ENCODE assay signal across 26 cellular contexts in the genomic region with DNA sequence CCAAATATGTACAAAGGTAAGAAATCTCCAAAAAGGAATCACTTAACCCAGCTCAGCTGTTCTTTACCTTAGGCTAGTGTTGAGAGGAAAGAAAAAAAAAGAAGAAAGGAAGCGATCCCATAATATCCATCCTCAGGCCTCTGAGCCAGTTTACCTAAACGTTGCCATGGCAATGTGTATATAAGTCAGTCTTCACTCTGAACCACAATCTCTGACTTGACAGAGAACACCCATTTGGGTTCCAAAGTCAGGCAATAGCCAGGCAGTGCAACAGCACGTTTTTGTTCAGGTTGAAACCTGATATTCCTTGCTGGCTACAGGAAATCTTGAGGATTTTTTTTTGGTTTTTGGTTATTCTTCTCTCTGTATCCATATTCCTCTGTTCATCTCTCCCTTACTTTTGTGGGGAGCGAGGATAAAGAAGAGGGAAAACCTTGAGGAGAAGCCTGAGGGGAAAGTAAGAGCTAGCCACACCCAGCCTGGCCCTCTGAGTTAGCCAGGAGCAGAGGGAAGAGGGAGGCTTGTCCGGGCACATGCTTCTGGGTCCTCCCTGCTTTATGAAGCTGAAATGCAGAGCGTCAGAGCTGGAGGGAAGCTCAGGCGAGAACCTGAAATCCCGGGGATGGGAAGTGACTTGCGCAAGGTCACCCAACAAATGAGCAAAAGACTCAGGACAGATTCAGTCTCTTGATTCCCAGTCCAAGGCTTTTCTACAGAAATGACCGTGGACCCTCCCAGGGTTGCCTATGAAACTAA.
DNase-seq lines count a peak whose midpoint lies in the region; ATAC-seq and TF ChIP-seq lines count a peak whose summit lies in the region.
"Had no signal": no experiment of that assay in that cellular context is flagged by ENCODE, and none has a peak within 500 bp of the region (broad histone marks: within the 10 kb centered on the region; RNA-seq: fewer than 3 reads in every experiment).

No MANE protein-coding gene starts in this region.

- H3K4me2 ChIP-seq in IMR-90 (ENCODE audit: low read depth, low read length) = no peak overlapping the region
- H3K4me2 ChIP-seq in neural cell (ENCODE audit: low read length) = no peak overlapping the region

- no peak overlapping the region for H2BK20ac ChIP-seq in IMR-90 (ENCODE audit: low read depth, low read length)

- H3K79me1 ChIP-seq in IMR-90 (ENCODE audit: low read depth in 1 of 2, low read length in 2 of 2) = no peaks in the 10 kb centered on the region

- no peak overlapping the region for H4K91ac ChIP-seq in IMR-90 (ENCODE audit: insufficient read depth, low read depth, low read length)

- H2AFZ ChIP-seq in IMR-90 (replicated peaks; ENCODE audit: low read length, poor library complexity) (no peak overlapping the region), neural cell (ENCODE audit: low read depth, low read length) (peak overlapping the region; percentile 15)

- H2BK5ac ChIP-seq in IMR-90 (ENCODE audit: low read depth, low read length, poor library complexity, severe bottlenecking) = no peak overlapping the region

- TF ChIP-seq RAD21 in IMR-90 (IDR thresholded peaks at IDR 0.05; ENCODE audit: low read length) (no peak), neural cell (conservative IDR thresholded peaks at IDR 0.05) (no peak)

- peaks cover under 1% of the 10 kb centered on the region for H3K27me3 ChIP-seq in IMR-90 (ENCODE audit: control insufficient read depth, insufficient read depth, low read length)
- no peaks in the 10 kb centered on the region for H3K27me3 ChIP-seq in neural cell (ENCODE audit: insufficient read depth, low read depth, low read length)
- H3K27me3 ChIP-seq: body of pancreas, neutrophil, tibial nerve had no signal

- no peak overlapping the region for H2AK5ac ChIP-seq in IMR-90 (ENCODE audit: low read depth, low read length)

- H3K14ac ChIP-seq in IMR-90 (replicated peaks; ENCODE audit: low read depth, low read length) = no peak overlapping the region

- no peaks in the 10 kb centered on the region for H3K9me2 ChIP-seq in neural cell (ENCODE audit: insufficient read depth, low read length)

- H4K20me1 ChIP-seq in IMR-90 (ENCODE audit: insufficient read depth, low read length) = no peaks in the 10 kb centered on the region
- H4K20me1 ChIP-seq in neural cell (ENCODE audit: insufficient read depth) = no peaks in the 10 kb centered on the region

- BruUV-seq in IMR-90 (replicated peaks; lab: Mats Ljungman, UMichigan) = no TSS peak

- no peak overlapping the region for H3K56ac ChIP-seq in IMR-90 (ENCODE audit: extremely low read depth, insufficient read depth, low read length)

- no peak overlapping the region for H2BK15ac ChIP-seq in IMR-90 (ENCODE audit: low read depth, low read length)

- no peaks in the 10 kb centered on the region for H3F3A ChIP-seq in neural cell (ENCODE audit: insufficient read depth, low read length, poor library complexity, severe bottlenecking)

- H3K4me3 ChIP-seq in IMR-90 (ENCODE audit: insufficient read depth, low read depth, low read length) (no peak overlapping the region), neural cell (ENCODE audit: low read length) (no peak overlapping the region)
- H3K4me3 ChIP-seq: body of pancreas, coronary artery, heart right ventricle, tibial nerve had no signal

- no peak overlapping the region for H2AK9ac ChIP-seq in IMR-90 (replicated peaks; ENCODE audit: low read depth, low read length, poor library complexity)

- no peak overlapping the region for H3K4ac ChIP-seq in IMR-90 (ENCODE audit: low read depth, low read length)

- H3K9me3 ChIP-seq in IMR-90 (ENCODE audit: control insufficient read depth, insufficient read depth, low read length) = 0 out of 2 replicates have a peak, but pooled peaks cover 2% of the 10 kb centered on the region
- no peaks in the 10 kb centered on the region for H3K9me3 ChIP-seq in neural cell (ENCODE audit: low read length)
- H3K9me3 ChIP-seq: body of pancreas, heart right ventricle, neutrophil, tibial nerve had no signal

- H3K23ac ChIP-seq in IMR-90 (ENCODE audit: low read depth, low read length) = no peak overlapping the region

- no peak overlapping the region for H2BK120ac ChIP-seq in IMR-90 (ENCODE audit: low read depth, low read length)

- no peak for TF ChIP-seq POLR2A in IMR-90 (IDR thresholded peaks at IDR 0.05; ENCODE audit: low read depth, low read length)

- intact Hi-C loops in IMR-90 (cut with micrococcal nuclease) = no loop called here

- CTCF ChIA-PET in IMR-90 (lab: Yijun Ruan, JAX) = no interaction called here

- dilution Hi-C loops in IMR-90 (cut with HindIII; ENCODE audit: low sequenced_read_pairs, unreplicated experiment) = no loop called here

- H4K5ac ChIP-seq in IMR-90 (ENCODE audit: low read depth, low read length) = no peak overlapping the region

- ATAC-seq in IMR-90 (ENCODE audit: low read depth) (no peak; the same call in 1 of the 2 replicates), HG03159 (IDR thresholded peaks at IDR 0.05; ENCODE audit: unreplicated experiment) (no peak)
- ATAC-seq: activated T-helper 17 cell treated with anti-CD3 and anti-CD28 coated beads, Interleukin-2, amount 50 U/mL, for 72 hours; body of pancreas; heart right ventricle; left ventricle myocardium superior; stimulated activated naive CD8-positive, alpha-beta T cell treated with anti-CD3 and anti-CD28 coated beads, Interleukin-15, amount 100 ng/mL, for 72 hours had no signal

- in situ Hi-C loops in IMR-90 (cut with MboI; ENCODE audit: low sequenced_read_pairs) = no loop called here

- POLR2A ChIA-PET in IMR-90 (lab: Charles Lee; ENCODE audit: unreplicated experiment) = no interaction called here

- peak; percentile 14 for DNase-seq in DMS 273 (lab: John Stamatoyannopoulos, UW; ENCODE audit: unreplicated experiment)
- no peak for DNase-seq in DMS 273 treated with DMSO at 0.1 percent for 48 hours (lab: John Stamatoyannopoulos, UW)
- DNase-seq in IMR-90 = peak; percentile 25
- DNase-seq in astrocyte of the hippocampus (ENCODE audit: low read depth, low spot score) = peak; percentile 18
- DNase-seq in midbrain (lab: John Stamatoyannopoulos, UW) = no peak
- no peak for DNase-seq in NCI-H82 treated with DMSO at 0.1 percent for 48 hours (lab: John Stamatoyannopoulos, UW; ENCODE audit: unreplicated experiment)
- DNase-seq: activated CD4-positive, alpha-beta T cell treated with anti-CD3 and anti-CD28 coated beads for 48 hours; activated naive CD8-positive, alpha-beta T cell treated with anti-CD3 and anti-CD28 coated beads for 36 hours; AML-193; body of pancreas; HCEC 1CT; heart right ventricle; left ventricle myocardium superior; NCI-H1417 treated with DMSO at 0.1 percent for 48 hours; NCI-H345; Right ventricle myocardium superior; stimulated activated CD4-positive, alpha-beta T cell treated with anti-CD3 and anti-CD28 coated beads, Interleukin-4, amount 100 ng/mL, for 1 hour; stimulated activated naive CD8-positive, alpha-beta T cell treated with anti-CD3 and anti-CD28 coated beads, Interleukin-15, amount 100 ng/mL, for 72 hours; T-helper 1 cell had no signal

- H3K36me3 ChIP-seq in IMR-90 (ENCODE audit: control insufficient read depth, insufficient read depth, low read length) (no peaks in the 10 kb centered on the region), neural cell (ENCODE audit: insufficient read depth, low read length) (no peaks in the 10 kb centered on the region)
- H3K36me3 ChIP-seq: heart right ventricle, neutrophil, tibial nerve had no signal

- H3K79me2 ChIP-seq in neural cell (replicated peaks; ENCODE audit: insufficient read depth, low read length) = no peaks in the 10 kb centered on the region

- H3K4me1 ChIP-seq in IMR-90 (ENCODE audit: control insufficient read depth, insufficient read depth, low read length) = no peaks in the 10 kb centered on the region
- H3K4me1 ChIP-seq: body of pancreas had no signal

- H4K8ac ChIP-seq in IMR-90 (ENCODE audit: low read depth in 2 of 2, low read length in 2 of 2) = no peak overlapping the region

- no peaks in the 10 kb centered on the region for H3K9me1 ChIP-seq in IMR-90 (ENCODE audit: insufficient read depth, low read length)

- peak; percentile 31 for TF ChIP-seq EP300 in neural cell (conservative IDR thresholded peaks at IDR 0.05; ENCODE audit: poor library complexity, severe bottlenecking)

- no peak overlapping the region for H3K18ac ChIP-seq in IMR-90 (ENCODE audit: low read depth, low read length)

- H3K9ac ChIP-seq in IMR-90 (ENCODE audit: low read depth, low read length) (no peak overlapping the region), neural cell (ENCODE audit: low read length) (no peak overlapping the region)

- WGBS in IMR-90 (ENCODE audit: extremely low coverage in 2 of 2, insufficient read length in 1 of 2), 2 experiments = 67% methylated on average over 4 of the region's 10 CpGs; no CpG with 5 or more reads in 1 of the 2 experiments

- H3K27ac ChIP-seq in IMR-90 (ENCODE audit: insufficient read depth, low read length) (no peak overlapping the region), neural cell (ENCODE audit: low read length) (peak overlapping the region; percentile 36)
- H3K27ac ChIP-seq: 22Rv1, body of pancreas, coronary artery, heart right ventricle, neutrophil, tibial nerve had no signal

- TF ChIP-seq CTCF in IMR-90 (conservative IDR thresholded peaks at IDR 0.05; ENCODE audit: low read depth, low read length) (no peak), neural cell (IDR thresholded peaks at IDR 0.05; ENCODE audit: poor library complexity, severe bottlenecking) (no peak)

TF ChIP-seq in IMR-90, 13 proteins besides CTCF, POLR2A, EP300 and RAD21 (continues in another document):
- TF ChIP-seq RCOR1 (IDR thresholded peaks at IDR 0.05; ENCODE audit: insufficient replicate concordance, low read length) (no peak), CEBPB (IDR thresholded peaks at IDR 0.05; ENCODE audit: low read depth, low read length) (no peak), FOS (IDR thresholded peaks at IDR 0.05; ENCODE audit: low read depth, low read length) (no peak), MAZ (IDR thresholded peaks at IDR 0.05; ENCODE audit: borderline replicate concordance, low read depth, low read length) (no peak), SMC3 (IDR thresholded peaks at IDR 0.05; ENCODE audit: low read depth, low read length) (no peak), MAFK (IDR thresholded peaks at IDR 0.05; ENCODE audit: low read depth, low read length) (no peak), CHD1 (IDR thresholded peaks at IDR 0.05; ENCODE audit: low read depth, low read length) (no peak), NFE2L2 (IDR thresholded peaks at IDR 0.05; ENCODE audit: low read depth, low read length) (no peak)

TF ChIP-seq in neural cell, 6 proteins besides CTCF, POLR2A, EP300 and RAD21 (continues in another document):
- TF ChIP-seq MXI1 (conservative IDR thresholded peaks at IDR 0.05; ENCODE audit: poor library complexity, severe bottlenecking) (no peak), POLR2AphosphoS5 (IDR thresholded peaks at IDR 0.05) (peak; percentile 13)

Comparison
In these comparisons a context has a peak if more than half of its experiments do, and no peak if none do; other contexts are left out.
1. DNase-seq: peak in DMS 273 (single experiment), IMR-90 (single experiment) and astrocyte of the hippocampus (single experiment); none in DMS 273 treated with DMSO at 0.1 percent for 48 hours (single experiment), midbrain (single experiment) and NCI-H82 treated with DMSO at 0.1 percent for 48 hours (single experiment).